22 cellular contexts compared by ENCODE assay signal in the genomic region with DNA sequence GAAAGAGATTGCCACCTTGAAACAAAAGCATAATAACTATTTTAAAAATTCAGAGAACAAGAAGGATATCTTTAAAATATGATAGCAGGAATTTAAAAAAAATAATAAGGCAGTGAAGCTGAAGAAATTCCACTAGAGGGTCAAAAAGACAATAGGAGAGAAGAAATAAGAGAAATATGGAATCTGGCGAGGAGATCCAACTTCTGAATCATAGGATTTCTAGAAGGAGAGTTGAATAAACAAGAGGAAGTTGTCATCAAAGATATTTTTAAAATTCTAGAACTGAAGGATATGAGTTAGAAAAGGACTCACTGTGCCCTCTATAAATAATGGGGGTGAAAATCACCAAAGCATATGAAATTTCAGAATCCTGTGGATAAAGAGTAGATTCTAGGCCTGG. TPM values are rescaled to one million over a fixed set of nuclear protein-coding genes. Genes with fewer than 3 reads are reported as not detected.
"Had no signal": no experiment of that assay in that cellular context is flagged by ENCODE, and none has a peak within 500 bp of the region (broad histone marks: within the 10 kb centered on the region; RNA-seq: fewer than 3 reads in every experiment).

No MANE protein-coding gene starts in this region.

- H3K9me3 Mint-ChIP-seq: activated CD4-positive, alpha-beta memory T cell treated with anti-CD3 and anti-CD28 coated beads for 36 hours; activated naive CD4-positive, alpha-beta T cell treated with anti-CD3 and anti-CD28 coated beads, Interleukin-2, amount 50 U/mL, for 24 hours; activated T-cell treated with anti-CD3 and anti-CD28 coated beads, Interleukin-2, amount 50 U/mL, for 4 hours; mesothelial cell of epicardium; natural killer cell treated with Interleukin-12 subunit alpha and Interleukin-12 subunit beta and Interleukin-15 and Interleukin-18, amount 100 ng/mL, for 72 hours; WTC11 had no signal

- H3K27me3 Mint-ChIP-seq: activated CD4-positive, alpha-beta memory T cell treated with anti-CD3 and anti-CD28 coated beads for 36 hours; activated naive CD4-positive, alpha-beta T cell treated with anti-CD3 and anti-CD28 coated beads, Interleukin-2, amount 50 U/mL, for 24 hours; natural killer cell treated with Interleukin-12 subunit alpha and Interleukin-12 subunit beta and Interleukin-15 and Interleukin-18, amount 100 ng/mL, for 72 hours had no signal

- H3K4me1 Mint-ChIP-seq: activated naive CD4-positive, alpha-beta T cell treated with anti-CD3 and anti-CD28 coated beads, Interleukin-2, amount 50 U/mL, for 24 hours; mesothelial cell of epicardium; WTC11 had no signal

- H3K27ac Mint-ChIP-seq: activated CD4-positive, alpha-beta memory T cell treated with anti-CD3 and anti-CD28 coated beads for 36 hours; activated naive CD4-positive, alpha-beta T cell treated with anti-CD3 and anti-CD28 coated beads, Interleukin-2, amount 50 U/mL, for 24 hours; mesothelial cell of epicardium; natural killer cell treated with Interleukin-12 subunit alpha and Interleukin-12 subunit beta and Interleukin-15 and Interleukin-18, amount 100 ng/mL, for 72 hours; WTC11 had no signal

- ATAC-seq: activated T-cell treated with anti-CD3 and anti-CD28 coated beads, Interleukin-2, amount 50 U/mL, for 4 hours; left lobe of liver; natural killer cell treated with Interleukin-12 subunit alpha and Interleukin-12 subunit beta and Interleukin-15 and Interleukin-18, amount 100 ng/mL, for 72 hours; WTC11 had no signal

- H3K4me3 Mint-ChIP-seq: activated CD4-positive, alpha-beta memory T cell treated with anti-CD3 and anti-CD28 coated beads for 36 hours; activated naive CD4-positive, alpha-beta T cell treated with anti-CD3 and anti-CD28 coated beads, Interleukin-2, amount 50 U/mL, for 24 hours; activated T-cell treated with anti-CD3 and anti-CD28 coated beads, Interleukin-2, amount 50 U/mL, for 4 hours; mesothelial cell of epicardium; natural killer cell treated with Interleukin-12 subunit alpha and Interleukin-12 subunit beta and Interleukin-15 and Interleukin-18, amount 100 ng/mL, for 72 hours; WTC11 had no signal

- DNase-seq: activated CD4-positive, alpha-beta memory T cell treated with anti-CD3 and anti-CD28 coated beads for 36 hours; activated CD4-positive, alpha-beta T cell treated with anti-CD3 and anti-CD28 coated beads for 4 hours; activated gamma-delta T cell; activated T-cell treated with anti-CD3 and anti-CD28 coated beads, Interleukin-2, amount 50 U/mL, for 4 hours; adrenal gland; dorsolateral prefrontal cortex; hippocampal formation; sigmoid colon; spleen; stimulated activated CD8-positive, alpha-beta memory T cell treated with anti-CD3 and anti-CD28 coated beads, Interleukin-4, amount 100 ng/mL, for 48 hours; stimulated activated naive CD4-positive, alpha-beta T cell treated with Interleukin-2 at 50 U/mL for 16 hours; transverse colon; uterus had no signal

RNA-seq across cellular contexts. Expression of a gene that starts 26.8 kb away (rescaled TPM):
- total RNA-seq: activated CD4-positive, alpha-beta memory T cell treated with anti-CD3 and anti-CD28 coated beads for 36 hours; activated T-cell treated with anti-CD3 and anti-CD28 coated beads, Interleukin-2, amount 50 U/mL, for 4 hours; astrocyte; breast epithelium; fibroblast of villous mesenchyme; left lobe of liver; mesothelial cell of epicardium; natural killer cell treated with Interleukin-12 subunit alpha and Interleukin-12 subunit beta and Interleukin-15 and Interleukin-18, amount 100 ng/mL, for 72 hours; renal cortical epithelial cell; sigmoid colon; transverse colon; WTC11 had no signal
